In genomic region chr6:25365159-25365558, GRCh38 we compare ENCODE assay signal across 15 cellular contexts.
DNase-seq lines count a peak whose midpoint lies in the region; ATAC-seq and TF ChIP-seq lines count a peak whose summit lies in the region.
"Had no signal": no experiment of that assay in that cellular context is flagged by ENCODE, and none has a peak within 500 bp of the region (broad histone marks: within the 10 kb centered on the region; RNA-seq: fewer than 3 reads in every experiment).

No MANE protein-coding gene starts in this region.

- no peak for TF ChIP-seq CTCF in heart right ventricle (IDR thresholded peaks at IDR 0.05)

- peak overlapping the region; percentile 62 to 98 for H3K27ac Mint-ChIP-seq in T-cell
- peak overlapping the region in 8 of 9 donors; percentile 25 to 100 (median 90) for H3K27ac Mint-ChIP-seq in naive thymus-derived CD4-positive, alpha-beta T cell
- H3K27ac Mint-ChIP-seq: GM23338 had no signal

- POLR2A ChIA-PET in T-cell (lab: Charles Lee), result interaction anchor here in 1 of 2 donors (0.7 kb wide), 2 partner anchors 12 to 374 kb away, joined by 3 to 4 read pairs; no protein-coding TSS in a partner anchor
- POLR2A ChIA-PET in naive thymus-derived CD4-positive, alpha-beta T cell (lab: Charles Lee), result interaction anchor here (1.5 to 6.2 kb wide), 2 partner anchors 14 to 40 kb away, joined by 3 to 88 read pairs; no protein-coding TSS in a partner anchor

- no peaks in the 10 kb centered on the region for H3K36me3 Mint-ChIP-seq in T-cell
- H3K36me3 Mint-ChIP-seq in naive thymus-derived CD4-positive, alpha-beta T cell, result no peaks in the 10 kb centered on the region
- H3K36me3 Mint-ChIP-seq: CD4-positive, CD25-positive, alpha-beta regulatory T cell had no signal

- WGBS in heart right ventricle, 2 donors, result 86 to 90% methylated on average over 4 of the region's 4 CpGs

- H3K4me1 Mint-ChIP-seq in T-cell, result peaks cover 45 to 55% (median 51%) of the 10 kb centered on the region in 3 donors
- peaks cover 39 to 92% (median 68%) of the 10 kb centered on the region in 7 donors for H3K4me1 Mint-ChIP-seq in naive thymus-derived CD4-positive, alpha-beta T cell

- CTCF ChIA-PET in T-cell (lab: Charles Lee), result interaction anchor here in 1 of 2 donors (1.0 to 1.3 kb wide), 3 partner anchors 11 to 100 kb away, joined by 3 to 4 read pairs (median 3); no protein-coding TSS in a partner anchor
- CTCF ChIA-PET in naive thymus-derived CD4-positive, alpha-beta T cell (lab: Charles Lee), result interaction anchor here (3.0 to 3.6 kb wide), 2 partner anchors 39 to 126 kb away, joined by 19 to 30 read pairs; no protein-coding TSS in a partner anchor

- H3K4me3 ChIP-seq in naive thymus-derived CD4-positive, alpha-beta T cell (ENCODE audit: low read length), result no peak overlapping the region
- no peak overlapping the region for H3K4me3 ChIP-seq in heart right ventricle
- H3K4me3 ChIP-seq: BLaER1 treated with 17β-estradiol and CSF1 and Interleukin-3, amounts not matched to agents 10 nM and 100 nM; GM23338 had no signal

- no peaks in the 10 kb centered on the region for H3K9me3 ChIP-seq in naive thymus-derived CD4-positive, alpha-beta T cell (ENCODE audit: control insufficient read depth in 2 of 3, low read length in 3 of 3)
- H3K9me3 ChIP-seq in heart right ventricle, result no peaks in the 10 kb centered on the region
- H3K9me3 ChIP-seq: BLaER1 treated with 17β-estradiol and CSF1 and Interleukin-3, amounts not matched to agents 10 nM and 100 nM had no signal

- no peaks in the 10 kb centered on the region for H3K36me3 ChIP-seq in naive thymus-derived CD4-positive, alpha-beta T cell (ENCODE audit: control insufficient read depth in 2 of 3, insufficient read depth in 3 of 3, low read length in 3 of 3)
- H3K36me3 ChIP-seq in heart right ventricle, result no peaks in the 10 kb centered on the region
- H3K36me3 ChIP-seq: BLaER1 treated with 17β-estradiol and CSF1 and Interleukin-3, amounts not matched to agents 10 nM and 100 nM had no signal

- peaks cover 18 to 43% of the 10 kb centered on the region in 2 donors for H3K4me1 ChIP-seq in naive thymus-derived CD4-positive, alpha-beta T cell (ENCODE audit: control insufficient read depth in 2 of 2, insufficient read depth in 2 of 2, low read length in 2 of 2)
- peaks cover 4 to 58% (median 27%) of the 10 kb centered on the region in 9 donors for H3K4me1 ChIP-seq in heart right ventricle

- DNase-seq in NCI-H82 (lab: John Stamatoyannopoulos, UW) (peak; percentile 9), NCI-H82 treated with DMSO at 0.1 percent for 48 hours (lab: John Stamatoyannopoulos, UW; ENCODE audit: unreplicated experiment) (no peak), T-cell (no peak), caudate nucleus (lab: John Stamatoyannopoulos, UW) (no peak), heart right ventricle (no peak), AG08396 (ENCODE audit: low spot score) (no peak)
- DNase-seq in naive thymus-derived CD4-positive, alpha-beta T cell, result no peak
- DNase-seq: 8988T; Calu3; CD4-positive, CD25-positive, alpha-beta regulatory T cell; DMS79; H7 had no signal

- H3K27ac ChIP-seq in naive thymus-derived CD4-positive, alpha-beta T cell (ENCODE audit: low read depth, low read length), result no peak overlapping the region
- H3K27ac ChIP-seq in caudate nucleus (ENCODE audit: low read depth, low read length), result no peak overlapping the region
- no peak overlapping the region for H3K27ac ChIP-seq in heart right ventricle
- H3K27ac ChIP-seq: BLaER1 treated with 17β-estradiol and CSF1 and Interleukin-3, amounts not matched to agents 10 nM and 100 nM had no signal

- H3K27me3 ChIP-seq in naive thymus-derived CD4-positive, alpha-beta T cell (ENCODE audit: control insufficient read depth in 2 of 2, insufficient read depth in 2 of 2, low read length in 2 of 2), result no peaks in the 10 kb centered on the region
- no peaks in the 10 kb centered on the region for H3K27me3 ChIP-seq in heart right ventricle
- H3K27me3 ChIP-seq: BLaER1 treated with 17β-estradiol and CSF1 and Interleukin-3, amounts not matched to agents 10 nM and 100 nM had no signal

- no peaks in the 10 kb centered on the region for H3K27me3 Mint-ChIP-seq in T-cell
- no peaks in the 10 kb centered on the region for H3K27me3 Mint-ChIP-seq in naive thymus-derived CD4-positive, alpha-beta T cell

- ATAC-seq in T-cell (replicated peaks in 1 of 4) (no peak), heart right ventricle (no peak)
- ATAC-seq in naive thymus-derived CD4-positive, alpha-beta T cell, result no peak
- ATAC-seq: GM23338 had no signal

- H3K4me3 Mint-ChIP-seq in T-cell, result no peak overlapping the region
- H3K4me3 Mint-ChIP-seq in naive thymus-derived CD4-positive, alpha-beta T cell, result no peak overlapping the region
- H3K4me3 Mint-ChIP-seq: CD4-positive, CD25-positive, alpha-beta regulatory T cell; GM23338; IgD-negative memory B cell had no signal

- intact Hi-C loops in naive thymus-derived CD4-positive, alpha-beta T cell (cut with micrococcal nuclease), result loop anchor here (5.0 kb wide), 2 partner anchors 228 to 238 kb away; no protein-coding TSS in a partner anchor
- intact Hi-C loops in heart right ventricle (cut with DNase I), result loop anchor here in 1 of 10 donors (10.0 kb wide), 1 partner anchor 120 kb away; no protein-coding TSS in a partner anchor

- no peaks in the 10 kb centered on the region for H3K9me3 Mint-ChIP-seq in T-cell
- no peaks in the 10 kb centered on the region for H3K9me3 Mint-ChIP-seq in naive thymus-derived CD4-positive, alpha-beta T cell
- H3K9me3 Mint-ChIP-seq: GM23338, IgD-negative memory B cell had no signal
